In the genomic region with DNA sequence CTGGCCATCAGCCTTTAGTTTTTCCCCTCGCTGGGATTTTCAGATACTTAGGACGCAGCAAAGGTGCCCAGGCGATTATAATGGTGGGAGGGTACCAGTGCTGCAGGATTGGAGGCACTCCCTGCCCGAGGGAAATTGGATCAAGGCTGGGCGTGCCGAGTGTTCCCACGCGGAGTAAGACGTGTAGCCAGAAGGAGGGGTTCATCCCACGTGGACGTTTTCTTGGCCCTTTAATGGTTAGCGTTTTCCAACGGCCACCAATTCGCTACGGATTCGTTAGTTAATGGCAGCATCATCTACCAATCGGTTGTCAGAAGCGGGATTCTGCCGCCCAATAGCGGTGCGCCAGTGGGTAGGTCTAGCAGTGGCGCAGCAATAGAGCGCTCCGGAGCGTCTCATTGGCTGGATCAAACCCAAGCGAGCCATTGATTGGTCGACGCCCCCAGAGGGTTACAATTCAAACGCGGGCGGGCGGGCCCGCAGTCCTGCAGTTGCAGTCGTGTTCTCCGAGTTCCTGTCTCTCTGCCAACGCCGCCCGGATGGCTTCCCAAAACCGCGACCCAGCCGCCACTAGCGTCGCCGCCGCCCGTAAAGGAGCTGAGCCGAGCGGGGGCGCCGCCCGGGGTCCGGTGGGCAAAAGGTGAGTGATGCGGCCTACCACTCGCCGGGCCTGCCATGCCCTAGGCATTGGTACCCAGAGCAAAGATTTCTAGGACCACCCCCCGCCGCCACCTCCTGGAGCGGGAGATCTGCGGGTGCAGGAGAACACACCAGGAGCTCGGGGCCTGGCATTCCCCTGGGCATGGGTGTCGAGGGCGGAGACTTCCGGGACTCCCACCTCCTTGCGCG, we compare ENCODE assay signal across 8 cellular contexts. TPM values are rescaled to one million over a fixed set of nuclear protein-coding genes. Genes with fewer than 3 reads are reported as not detected.
DNase-seq lines count a peak whose midpoint lies in the region; ATAC-seq and TF ChIP-seq lines count a peak whose summit lies in the region.

A gene (plus strand): TSS at position 488 of the 849 bp plus-strand sequence. CDS start 52 bp downstream, at position 540.

- H3K4me2 ChIP-seq in hepatocyte, result peak within 1 kb of the TSS; percentile 82

- peak within 1 kb of the TSS; percentile 27 for H3K4me3 ChIP-seq in hepatocyte

- WGBS in hepatocyte (ENCODE audit: low lambda C conversion rate, missing lambda C conversion rate), result 1% methylated on average over 65 of the region's 65 CpGs

- no peaks in the 10 kb centered on the region for H3K27me3 ChIP-seq in hepatocyte

- ATAC-seq in GM18505 (IDR thresholded peaks at IDR 0.05; ENCODE audit: unreplicated experiment) (peak; percentile 96), HG02973 (IDR thresholded peaks at IDR 0.05; ENCODE audit: unreplicated experiment) (peak; percentile 96)

- no peaks in the 10 kb centered on the region for H4K20me1 ChIP-seq in hepatocyte (ENCODE audit: insufficient read depth, poor library complexity, severe bottlenecking)

- H3K36me3 ChIP-seq in hepatocyte (replicated peaks; ENCODE audit: insufficient read depth, low read depth), result no peaks in the 10 kb centered on the region

- TF ChIP-seq POLR2A in GM18505 (IDR thresholded peaks at IDR 0.05; ENCODE audit: borderline replicate concordance, extremely low read depth, insufficient read depth, insufficient read length), result peak; percentile 53

- peak within 1 kb of the TSS; percentile 25 for H3K27ac ChIP-seq in hepatocyte

- H2AFZ ChIP-seq in hepatocyte, result peak within 1 kb of the TSS; percentile 8

- no peaks in the 10 kb centered on the region for H3K9me3 ChIP-seq in hepatocyte (ENCODE audit: low read depth)

- in situ Hi-C loops in KBM-7 (cut with MboI; ENCODE audit: low pct_unique_long_range_greater_than_20kb, low sequenced_read_pairs), result no loop called here

- H3K9me2 ChIP-seq in hepatocyte (replicated peaks; ENCODE audit: insufficient read depth), result no peaks in the 10 kb centered on the region

- no peak for TF ChIP-seq CTCF in hepatocyte (IDR thresholded peaks at IDR 0.05; ENCODE audit: poor library complexity)

- no peaks in the 10 kb centered on the region for H3K4me1 ChIP-seq in hepatocyte (ENCODE audit: insufficient read depth)

- DNase-seq in NCI-H2029 (lab: John Stamatoyannopoulos, UW) (peak; percentile 99), T-helper 9 cell (peak; percentile 87), astrocyte of the hippocampus (ENCODE audit: low read depth, low spot score) (peak; percentile 100), hepatocyte (ENCODE audit: low spot score) (peak; percentile 98), renal cortical epithelial cell (ENCODE audit: low read depth) (peak; percentile 99), KBM-7 (no peak)

- H3K79me2 ChIP-seq in hepatocyte, result peaks cover 20% of the 10 kb centered on the region

RNA-seq across cellular contexts. Expression of the gene that starts here (rescaled TPM):
- total RNA-seq in hepatocyte (21.9 and 26.7 TPM in 2 replicates), renal cortical epithelial cell (0.75 and 16.7 TPM in 2 replicates)
- 46.9 and 49.0 TPM in 2 replicates for polyA plus RNA-seq in hepatocyte
